11 cellular contexts compared by ENCODE assay signal in genomic region chr11:47257178-47257517, GRCh38. TPM values are rescaled to one million over a fixed set of nuclear protein-coding genes. Genes with fewer than 3 reads are reported as not detected.
DNase-seq lines count a peak whose midpoint lies in the region; ATAC-seq, FAIRE-seq and TF ChIP-seq lines count a peak whose summit lies in the region.
"Had no signal": no experiment of that assay in that cellular context is flagged by ENCODE, and none has a peak within 500 bp of the region (broad histone marks: within the 10 kb centered on the region; RNA-seq: fewer than 3 reads in every experiment).

No MANE protein-coding gene starts in this region.

- peak overlapping the region; percentile 71 for H3K4me3 ChIP-seq in ACC112 (ENCODE audit: low read depth, low read length)
- peak overlapping the region; percentile 48 for H3K4me3 ChIP-seq in SJCRH30
- H3K4me3 ChIP-seq in fibroblast of pulmonary artery (replicated peaks; ENCODE audit: low read depth, low read length) = peak overlapping the region; percentile 57
- H3K4me3 ChIP-seq in pancreas = peak overlapping the region in 2 of 4 donors; percentile 25 to 42

- H3K4me1 ChIP-seq in ACC112 (ENCODE audit: control insufficient read depth, insufficient read depth, low read length, unreplicated experiment) = peaks cover 42% of the 10 kb centered on the region
- peaks cover 21% of the 10 kb centered on the region for H3K4me1 ChIP-seq in SJCRH30
- peaks cover 4 to 29% (median 4%) of the 10 kb centered on the region in 3 donors for H3K4me1 ChIP-seq in pancreas

- no peak for TF ChIP-seq CTCF in fibroblast of pulmonary artery (IDR thresholded peaks at IDR 0.05; ENCODE audit: low read length, missing control alignments)
- no peak for TF ChIP-seq CTCF in pancreas (IDR thresholded peaks at IDR 0.05)

- H2AFZ ChIP-seq in ACC112 (ENCODE audit: low read length, unreplicated experiment) = no peak overlapping the region

- H3K9me3 ChIP-seq in SJCRH30 (replicated peaks) = no peaks in the 10 kb centered on the region
- no peaks in the 10 kb centered on the region for H3K9me3 ChIP-seq in pancreas
- H3K9me3 ChIP-seq: BE2C had no signal

- no peak for FAIRE-seq in pancreas (lab: Jason Lieb, UNC)

- H3K27ac ChIP-seq in ACC112 (ENCODE audit: low read depth, low read length) = peak overlapping the region; percentile 25; the same call in 1 of the 2 replicates
- H3K27ac ChIP-seq in SJCRH30 = no peak overlapping the region
- peak overlapping the region; percentile 57 to 77 (median 64) for H3K27ac ChIP-seq in pancreas

- no peaks in the 10 kb centered on the region for H3K79me2 ChIP-seq in ACC112 (ENCODE audit: control insufficient read depth, insufficient read depth, low read length, unreplicated experiment)

- 29 to 30% methylated on average over 2 of the region's 2 CpGs for WGBS in pancreas, 2 donors

- H3K27me3 ChIP-seq in ACC112 (ENCODE audit: insufficient read depth, low read length) (no peaks in the 10 kb centered on the region), SJCRH30 (no peaks in the 10 kb centered on the region), pancreas (no peaks in the 10 kb centered on the region)
- H3K27me3 ChIP-seq: BE2C had no signal

- ATAC-seq in pancreas = no peak
- ATAC-seq in GM18907 (IDR thresholded peaks at IDR 0.05; ENCODE audit: unreplicated experiment) = no peak
- ATAC-seq in HG03159 (IDR thresholded peaks at IDR 0.05; ENCODE audit: unreplicated experiment) = no peak

- DNase-seq in SJCRH30 (no peak), fibroblast of pulmonary artery (ENCODE audit: low read depth) (no peak), pancreas (no peak), retina (no peak), mucosa of gallbladder (ENCODE audit: low spot score) (no peak)
- DNase-seq: activated CD8-positive, alpha-beta memory T cell treated with anti-CD3 and anti-CD28 coated beads for 24 hours; NCI-H1092 treated with DMSO at 0.1 percent for 48 hours had no signal

- H3K36me3 ChIP-seq in ACC112 (ENCODE audit: insufficient read depth, low read length) (no peaks in the 10 kb centered on the region), SJCRH30 (no peaks in the 10 kb centered on the region), pancreas (no peaks in the 10 kb centered on the region)
- H3K36me3 ChIP-seq: BE2C had no signal

- intact Hi-C loops in pancreas (cut with DNase I) = no loop called here

RNA-seq across cellular contexts. Expression of gene NR1H3, which starts 0.6 kb away (rescaled TPM):
- 4.1 and 6.2 TPM in 2 replicates for total RNA-seq in SJCRH30 (2014; rRNA removed; shearing (Covaris generic))
- 10 to 100 TPM in 5 of 6 donors, 1 to 10 TPM in 1; 8.9 to 24.0 (median 15.2) TPM for total RNA-seq in pancreas
- 10 to 100 TPM; 54.9 to 60.0 TPM for polyA plus RNA-seq in pancreas
- total RNA-seq in mucosa of gallbladder = 33.5 TPM

RNA-seq across cellular contexts. Expression of gene ACP2, which starts 8.5 kb away (rescaled TPM):
- total RNA-seq in SJCRH30 (2014; rRNA removed; shearing (Covaris generic)) = 26.2 and 29.6 TPM in 2 replicates
- 10 to 100 TPM; 22.5 to 38.1 (median 29.7) TPM for total RNA-seq in pancreas
- 10 to 100 TPM; 40.4 to 53.6 TPM for polyA plus RNA-seq in pancreas
- 48.5 TPM for total RNA-seq in mucosa of gallbladder

RNA-seq across cellular contexts. Expression of gene MADD, which starts 12.8 kb away (rescaled TPM):
- 28.8 and 29.0 TPM in 2 replicates for total RNA-seq in SJCRH30 (2014; rRNA removed; shearing (Covaris generic))
- total RNA-seq in pancreas (10 to 100 TPM; 15.0 to 36.9 (median 20.0) TPM), mucosa of gallbladder (57.1 TPM)
- 10 to 100 TPM; 22.0 to 35.5 TPM for polyA plus RNA-seq in pancreas

RNA-seq across cellular contexts. Expression of gene DDB2, which starts 42.4 kb away (rescaled TPM):
- total RNA-seq in SJCRH30 (2014; rRNA removed; shearing (Covaris generic)) = 10.7 and 11.1 TPM in 2 replicates
- total RNA-seq in pancreas = 10 to 100 TPM in 5 of 6 donors, 1 to 10 TPM in 1; 10.0 to 46.2 (median 20.0) TPM
- polyA plus RNA-seq in pancreas = 10 to 100 TPM; 31.2 to 45.9 TPM
- 22.7 TPM for total RNA-seq in mucosa of gallbladder
